Comparison of ENCODE assay signal across 15 cellular contexts in genomic region chr5:9454012-9454481, GRCh38.
A peak's percentile ranks its signal among the peaks of the same experiment; 100 is the strongest.
DNase-seq lines count a peak whose midpoint lies in the region; ATAC-seq and TF ChIP-seq lines count a peak whose summit lies in the region.
"Had no signal": no experiment of that assay in that cellular context is flagged by ENCODE, and none has a peak within 500 bp of the region (broad histone marks: within the 10 kb centered on the region; RNA-seq: fewer than 3 reads in every experiment).

No MANE protein-coding gene starts in this region.

- no peaks in the 10 kb centered on the region for H3K9me3 ChIP-seq in T-helper 17 cell (ENCODE audit: control insufficient read depth, low read length, poor library complexity, severe bottlenecking)
- H3K9me3 ChIP-seq: neutrophil, SJSA1 had no signal

- H3K9me3 Mint-ChIP-seq in CD14-positive monocyte: peaks cover under 1 to 19% (median 10%) of the 10 kb centered on the region in 7 donors
- H3K9me3 Mint-ChIP-seq in activated CD8-positive, alpha-beta T cell treated with anti-CD3 and anti-CD28 coated beads, Interleukin-2, amount 10 ng/mL, durations not matched to agents 7 days and 5 days (ENCODE audit: insufficient read depth): no peaks in the 10 kb centered on the region

- no peak overlapping the region for H3K4me3 Mint-ChIP-seq in CD14-positive monocyte
- H3K4me3 Mint-ChIP-seq in T-helper 17 cell: no peak overlapping the region
- H3K4me3 Mint-ChIP-seq in activated CD8-positive, alpha-beta T cell treated with anti-CD3 and anti-CD28 coated beads, Interleukin-2, amount 10 ng/mL, durations not matched to agents 7 days and 5 days: no peak overlapping the region
- H3K4me3 Mint-ChIP-seq: stimulated activated naive CD8-positive, alpha-beta T cell treated with anti-CD3 and anti-CD28 coated beads, Interleukin-15, Interleukin-2, amounts not matched to agents 100 ng/mL and 50 ng/mL, for 24 hours had no signal

- CTCF ChIA-PET in activated CD8-positive, alpha-beta T cell treated with anti-CD3 and anti-CD28 coated beads, Interleukin-2, amount 10 ng/mL, durations not matched to agents 7 days and 5 days (lab: Charles Lee): no interaction called here

- intact Hi-C loops in left colon (cut with DNase I, micrococcal nuclease): no loop called here
- intact Hi-C loops in CD14-positive monocyte (cut with micrococcal nuclease): no loop called here

- no peaks in the 10 kb centered on the region for H3K36me3 Mint-ChIP-seq in CD14-positive monocyte
- H3K36me3 Mint-ChIP-seq in T-helper 17 cell (ENCODE audit: low read depth): no peaks in the 10 kb centered on the region
- no peaks in the 10 kb centered on the region for H3K36me3 Mint-ChIP-seq in activated CD8-positive, alpha-beta T cell treated with anti-CD3 and anti-CD28 coated beads, Interleukin-2, amount 10 ng/mL, durations not matched to agents 7 days and 5 days (ENCODE audit: low read depth)

- H3K4me1 Mint-ChIP-seq in CD14-positive monocyte: no peaks in the 10 kb centered on the region
- no peaks in the 10 kb centered on the region for H3K4me1 Mint-ChIP-seq in T-helper 17 cell
- H3K4me1 Mint-ChIP-seq in activated CD8-positive, alpha-beta T cell treated with anti-CD3 and anti-CD28 coated beads, Interleukin-2, amount 10 ng/mL, durations not matched to agents 7 days and 5 days (ENCODE audit: low read depth): no peaks in the 10 kb centered on the region

- H3K27ac Mint-ChIP-seq in CD14-positive monocyte (no peak overlapping the region), T-helper 17 cell (no peak overlapping the region)
- H3K27ac Mint-ChIP-seq in activated CD8-positive, alpha-beta T cell treated with anti-CD3 and anti-CD28 coated beads, Interleukin-2, amount 10 ng/mL, durations not matched to agents 7 days and 5 days: no peak overlapping the region
- H3K27ac Mint-ChIP-seq: stimulated activated naive CD8-positive, alpha-beta T cell treated with anti-CD3 and anti-CD28 coated beads, Interleukin-15, Interleukin-2, amounts not matched to agents 100 ng/mL and 50 ng/mL, for 24 hours had no signal

- H3K27me3 Mint-ChIP-seq in CD14-positive monocyte (ENCODE audit: low read depth in 3 of 3) (peaks cover 0 to 2% (median 0%) of the 10 kb centered on the region in 3 donors), T-helper 17 cell (no peaks in the 10 kb centered on the region)
- no peaks in the 10 kb centered on the region for H3K27me3 Mint-ChIP-seq in activated CD8-positive, alpha-beta T cell treated with anti-CD3 and anti-CD28 coated beads, Interleukin-2, amount 10 ng/mL, durations not matched to agents 7 days and 5 days (ENCODE audit: low read depth)
- H3K27me3 Mint-ChIP-seq: stimulated activated naive CD8-positive, alpha-beta T cell treated with anti-CD3 and anti-CD28 coated beads, Interleukin-15, Interleukin-2, amounts not matched to agents 100 ng/mL and 50 ng/mL, for 24 hours had no signal

- TF ChIP-seq CTCF in GM20000 (IDR thresholded peaks at IDR 0.05; ENCODE audit: extremely low read depth, missing control alignments): no peak
- no peak for TF ChIP-seq CTCF in CD14-positive monocyte (IDR thresholded peaks at IDR 0.05)

- DNase-seq in AG20443 (ENCODE audit: low spot score) (peak; percentile 32), GM20000 (ENCODE audit: low spot score) (peak; percentile 32), RPMI7951 (ENCODE audit: low read depth) (peak; percentile 93), left colon (peak in 1 of 2 donors; percentile 15), CD14-positive monocyte (ENCODE audit: low spot score) (no peak), T-helper 17 cell (no peak)
- DNase-seq in activated CD8-positive, alpha-beta T cell treated with anti-CD3 and anti-CD28 coated beads, Interleukin-2, amount 10 ng/mL, durations not matched to agents 7 days and 5 days: no peak
- DNase-seq: IMR-90, NCI-H1105, NCI-H226, small intestine had no signal

- POLR2A ChIA-PET in activated CD8-positive, alpha-beta T cell treated with anti-CD3 and anti-CD28 coated beads, Interleukin-2, amount 10 ng/mL, durations not matched to agents 7 days and 5 days (lab: Charles Lee): no interaction called here

- ATAC-seq in left colon: peak; percentile 92
- ATAC-seq in HG02870 (IDR thresholded peaks at IDR 0.05; ENCODE audit: unreplicated experiment): no peak
- ATAC-seq in T-helper 17 cell: no peak
- no peak for ATAC-seq in activated CD8-positive, alpha-beta T cell treated with anti-CD3 and anti-CD28 coated beads, Interleukin-2, amount 10 ng/mL, durations not matched to agents 7 days and 5 days

Comparison
In these comparisons a context has a peak if more than half of its experiments do, and no peak if none do; other contexts are left out.
1. DNase-seq: peak in AG20443 (single experiment), GM20000 (single experiment) and RPMI7951 (single experiment); none in CD14-positive monocyte (single experiment), T-helper 17 cell (0 of 3) and activated CD8-positive, alpha-beta T cell treated with anti-CD3 and anti-CD28 coated beads, Interleukin-2, amount 10 ng/mL, durations not matched to agents 7 days and 5 days (single experiment).